ENCODE assay signal across 11 cellular contexts in genomic region chr3:75672142-75672775, GRCh38. TPM values are rescaled to one million over a fixed set of nuclear protein-coding genes. Genes with fewer than 3 reads are reported as not detected.
DNase-seq lines count a peak whose midpoint lies in the region; ATAC-seq and TF ChIP-seq lines count a peak whose summit lies in the region.
"Not testable (repeated sequence)": the region's sequence is repeated elsewhere in the genome, so short reads cannot be mapped to it uniquely, and the experiment has no call there.
"Had no signal": no experiment of that assay in that cellular context is flagged by ENCODE, and none has a peak within 500 bp of the region (broad histone marks: within the 10 kb centered on the region; RNA-seq: fewer than 3 reads in every experiment).

No MANE protein-coding gene starts in this region.

- CTCF ChIA-PET in HCT116 (lab: Charles Lee); PC-3 (lab: Charles Lee): not testable (repeated sequence)

- not testable (repeated sequence) for H3K4me1 ChIP-seq in HCT116 (ENCODE audit: control insufficient read depth in 1 of 2, insufficient read depth in 2 of 2, low read length in 2 of 2); PC-3 (ENCODE audit: insufficient read depth, low read length); iPS-15b (ENCODE audit: control insufficient read depth, insufficient read depth, low read length)
- H3K4me1 ChIP-seq in esophagus muscularis mucosa, result peaks cover 9 to 47% (median 42%) of the 10 kb centered on the region in 4 donors

- not testable (repeated sequence) for H3K9me3 ChIP-seq in HCT116 (ENCODE audit: control insufficient read depth in 1 of 2, insufficient read depth in 1 of 2, low read depth in 1 of 2, low read length in 2 of 2); PC-3 (ENCODE audit: low read length); iPS-15b (ENCODE audit: control insufficient read depth, insufficient read depth, low read length)
- H3K9me3 ChIP-seq in esophagus muscularis mucosa, result peaks cover 0 to 59% (median 38%) of the 10 kb centered on the region in 4 donors

- BruUV-seq in HCT116 (replicated peaks; lab: Mats Ljungman, UMichigan); PC-3 (replicated peaks; lab: Mats Ljungman, UMichigan): not testable (repeated sequence)

- WGBS in esophagus muscularis mucosa, result 9% methylated on average over 46 of the region's 59 CpGs

- POLR2A ChIA-PET in HCT116 (lab: Charles Lee); PC-3 (lab: Charles Lee; ENCODE audit: unreplicated experiment): not testable (repeated sequence)

- not testable (repeated sequence) for TF ChIP-seq RAD21 in HCT116 (IDR thresholded peaks at IDR 0.05; ENCODE audit: low read depth)

- H3F3A ChIP-seq in PC-3 (ENCODE audit: low read length, unreplicated experiment), result not testable (repeated sequence)

- peaks cover 28% of the 10 kb centered on the region for H3K4me1 Mint-ChIP-seq in neural crest cell

- H3K4me2 ChIP-seq in HCT116 (ENCODE audit: low read length), result peak overlapping the region; percentile 37
- H3K4me2 ChIP-seq in PC-3 (ENCODE audit: low read length), result peak overlapping the region; percentile 57

- DNase-seq in AG10803 (ENCODE audit: low read depth) (peak; percentile 60), HCT116 (ENCODE audit: low read depth, low spot score) (peak; percentile 16), PC-3 (peak; percentile 55), astrocyte of the hippocampus (ENCODE audit: low read depth, low spot score) (peak; percentile 48), neural crest cell (ENCODE audit: low read depth, low spot score) (peak; percentile 55), stromal cell of bone marrow (ENCODE audit: low read depth) (peak; percentile 15)
- DNase-seq in esophagus muscularis mucosa (ENCODE audit: extremely low spot score), result not testable (repeated sequence)

- not testable (repeated sequence) for TF ChIP-seq POLR2A in HCT116 (IDR thresholded peaks at IDR 0.05; ENCODE audit: borderline replicate concordance, extremely low read depth, insufficient read depth, insufficient read length); esophagus muscularis mucosa (IDR thresholded peaks at IDR 0.05; ENCODE audit: low read depth)

- 0 out of 2 replicates have a peak, but pooled peaks have one; percentile 11 for TF ChIP-seq CTCF in AG10803 (conservative IDR thresholded peaks at IDR 0.05; ENCODE audit: low read length)
- 0 out of 6 replicates have a peak, but pooled peaks of 2 of the 3 experiments have one; percentile 8 to 11 for TF ChIP-seq CTCF in HCT116 (IDR thresholded peaks at IDR 0.05 in 2 of 3, conservative IDR thresholded peaks at IDR 0.05 in 1 of 3; ENCODE audit: borderline replicate concordance in 1 of 3, insufficient read depth in 1 of 3, low read depth in 2 of 3, low read length in 2 of 3)
- TF ChIP-seq CTCF in PC-3 (conservative IDR thresholded peaks at IDR 0.05; ENCODE audit: low read depth, low read length), result 0 out of 2 replicates have a peak, but pooled peaks have one; percentile 25
- TF ChIP-seq CTCF in esophagus muscularis mucosa (IDR thresholded peaks at IDR 0.05), result not testable (repeated sequence)
- TF ChIP-seq CTCF in neural crest cell (conservative IDR thresholded peaks at IDR 0.05), result peak; percentile 38

- H3K9me2 ChIP-seq in HCT116 (ENCODE audit: insufficient read depth); PC-3 (replicated peaks; ENCODE audit: low read length): not testable (repeated sequence)

- not testable (repeated sequence) for H3K9ac ChIP-seq in HCT116 (ENCODE audit: low read length); iPS-15b (ENCODE audit: low read depth, low read length)
- H3K9ac ChIP-seq in PC-3 (ENCODE audit: low read length), result peak overlapping the region; percentile 47; the same call in 1 of the 2 replicates

- peak overlapping the region; percentile 90 for H3K4me3 Mint-ChIP-seq in neural crest cell

- intact Hi-C loops in HCT116 (cut with micrococcal nuclease); PC-3 (cut with micrococcal nuclease); esophagus muscularis mucosa (cut with DNase I): not testable (repeated sequence)

- not testable (repeated sequence) for TF ChIP-seq EP300 in esophagus muscularis mucosa (IDR thresholded peaks at IDR 0.05)

- H4K20me1 ChIP-seq in HCT116 (ENCODE audit: insufficient read depth); PC-3 (ENCODE audit: low read length): not testable (repeated sequence)

- H2AFZ ChIP-seq in HCT116 (ENCODE audit: low read depth, low read length, poor library complexity, severe bottlenecking), result not testable (repeated sequence)
- H2AFZ ChIP-seq in PC-3 (ENCODE audit: low read length), result peak overlapping the region; percentile 63; the same call in 1 of the 2 replicates

- not testable (repeated sequence) for H3K27ac Mint-ChIP-seq in neural crest cell (ENCODE audit: unreplicated experiment)

- peaks cover 26% of the 10 kb centered on the region for H3K36me3 Mint-ChIP-seq in neural crest cell (ENCODE audit: low read depth)

- RAD21 ChIA-PET in HCT116 (lab: Charles Lee; ENCODE audit: low non-redundant PET in 1 of 2, low total read pairs in 2 of 2, uncharacterized antibody in 2 of 2, unreplicated experiment in 2 of 2), result not testable (repeated sequence)

- not testable (repeated sequence) for H3K27me3 ChIP-seq in HCT116 (ENCODE audit: insufficient read depth, low read length); PC-3 (ENCODE audit: low read length)
- peaks cover 9 to 76% (median 37%) of the 10 kb centered on the region in 4 donors for H3K27me3 ChIP-seq in esophagus muscularis mucosa
- peaks cover 69% of the 10 kb centered on the region for H3K27me3 ChIP-seq in iPS-15b (ENCODE audit: control insufficient read depth, insufficient read depth, low read length)

- H3K9me3 Mint-ChIP-seq in neural crest cell, result peaks cover 10% of the 10 kb centered on the region

- peak; percentile 86 for ATAC-seq in HCT116
- ATAC-seq in PC-3, result peak; percentile 85

- not testable (repeated sequence) for H3K79me2 ChIP-seq in HCT116 (ENCODE audit: insufficient read depth, low read length); PC-3 (ENCODE audit: low read length)

- H3K27ac ChIP-seq in HCT116 (ENCODE audit: low read depth, low read length), result not testable (repeated sequence)
- H3K27ac ChIP-seq in PC-3 (ENCODE audit: low read length) (peak overlapping the region; percentile 12; the same call in 1 of the 2 replicates), esophagus muscularis mucosa (replicated peaks in 1 of 4) (peak overlapping the region in 2 of 4 donors; percentile 6 to 42)

- H3K27me3 Mint-ChIP-seq in neural crest cell (ENCODE audit: low read depth), result peaks cover 80% of the 10 kb centered on the region

- peak overlapping the region; percentile 49 for H3K4me3 ChIP-seq in AG10803 (ENCODE audit: low read length)
- H3K4me3 ChIP-seq in HCT116 (replicated peaks in 1 of 2; ENCODE audit: low read depth in 1 of 2, low read length in 2 of 2), result peak overlapping the region; percentile 19 to 40; a peak in 3 of 4 replicates
- peak overlapping the region; percentile 61 for H3K4me3 ChIP-seq in PC-3 (ENCODE audit: low read length)
- peak overlapping the region; percentile 9 to 40 (median 36) for H3K4me3 ChIP-seq in esophagus muscularis mucosa
- H3K4me3 ChIP-seq in iPS-15b (ENCODE audit: low read depth, low read length), result peak overlapping the region; percentile 66

- H3K36me3 ChIP-seq in HCT116 (ENCODE audit: control insufficient read depth in 1 of 2, insufficient read depth in 2 of 2, low read length in 2 of 2); PC-3 (ENCODE audit: low read depth, low read length); esophagus muscularis mucosa; iPS-15b (ENCODE audit: control insufficient read depth, insufficient read depth, low read length): not testable (repeated sequence)

TF ChIP-seq in HCT116, 20 proteins besides CTCF, POLR2A, EP300 and RAD21:
- TF ChIP-seq EGR1 (IDR thresholded peaks at IDR 0.05; ENCODE audit: low read depth), result peak; percentile 68

RNA-seq across cellular contexts. Expression of gene FRG2C, which starts 8.1 kb away (rescaled TPM):
- total RNA-seq in HCT116 (2021; ENCODE audit: unreplicated experiment), result not detected
- not detected in 2 replicates for polyA plus RNA-seq in HCT116 (2012)
- total RNA-seq in PC-3 (2014; rRNA removed), result not detected in 2 replicates
- not detected for total RNA-seq in esophagus muscularis mucosa
- not detected in 2 replicates for total RNA-seq in neural crest cell
- total RNA-seq: CD4-positive, CD25-positive, alpha-beta regulatory T cell; lung; sciatic nerve had no signal
- polyA plus RNA-seq: CD4-positive, CD25-positive, alpha-beta regulatory T cell; lung had no signal
